8 cellular contexts compared by ENCODE assay signal in genomic region chr6:119533603-119534279, GRCh38.
A peak's percentile ranks its signal among the peaks of the same experiment; 100 is the strongest.
DNase-seq lines count a peak whose midpoint lies in the region; ATAC-seq and TF ChIP-seq lines count a peak whose summit lies in the region.

No MANE protein-coding gene starts in this region.

- no peaks in the 10 kb centered on the region for H3K9me3 Mint-ChIP-seq in T-cell

- CTCF ChIA-PET in T-cell (lab: Charles Lee), result interaction anchor here in 1 of 2 donors (0.6 kb wide), 1 partner anchor 976 kb away, joined by 3 read pairs; no protein-coding TSS in a partner anchor

- no peaks in the 10 kb centered on the region for H3K36me3 Mint-ChIP-seq in T-cell

- no peak for TF ChIP-seq CTCF in fibroblast of mammary gland (conservative IDR thresholded peaks at IDR 0.05; ENCODE audit: control insufficient read depth, insufficient read depth, low read depth, low read length)

- peaks cover 0 to 6% (median 0%) of the 10 kb centered on the region in 3 donors for H3K4me1 Mint-ChIP-seq in T-cell

- DNase-seq in COLO668 (lab: John Stamatoyannopoulos, UW; ENCODE audit: unreplicated experiment) (peak; percentile 35), fibroblast of mammary gland (ENCODE audit: low read depth) (peak; percentile 86), H7 (no peak), activated gamma-delta T cell treated with Interleukin-2 at 50 U/mL for 16 hours (no peak), NK-92 (lab: John Stamatoyannopoulos, UW; ENCODE audit: unreplicated experiment) (no peak), T-cell (no peak)

- no peaks in the 10 kb centered on the region for H3K36me3 ChIP-seq in H7 (replicated peaks; ENCODE audit: control insufficient read depth, insufficient read depth, low read length)

- POLR2A ChIA-PET in T-cell (lab: Charles Lee), result no interaction called here

- H3K27me3 ChIP-seq in H7 (ENCODE audit: control insufficient read depth, insufficient read depth, low read length), result no peaks in the 10 kb centered on the region

- H3K27ac Mint-ChIP-seq in T-cell, result no peak overlapping the region

- H3K4me3 ChIP-seq in fibroblast of mammary gland (ENCODE audit: control insufficient read depth, low read depth, low read length) (no peak overlapping the region), H7 (ENCODE audit: insufficient read depth, low read depth, low read length) (no peak overlapping the region)

- H3K4me3 Mint-ChIP-seq in T-cell, result no peak overlapping the region

- ATAC-seq in GM19351 (IDR thresholded peaks at IDR 0.05; ENCODE audit: unreplicated experiment), result peak; percentile 82
- peak; percentile 72 for ATAC-seq in HG03520 (IDR thresholded peaks at IDR 0.05; ENCODE audit: unreplicated experiment)
- no peak for ATAC-seq in T-cell (replicated peaks in 1 of 4)

- no peaks in the 10 kb centered on the region for H3K27me3 Mint-ChIP-seq in T-cell

Comparison
In these comparisons a context has a peak if more than half of its experiments do, and no peak if none do; other contexts are left out.
1. DNase-seq: peak in COLO668 (single experiment) and fibroblast of mammary gland (single experiment); none in H7 (single experiment), activated gamma-delta T cell treated with Interleukin-2 at 50 U/mL for 16 hours (single experiment), NK-92 (single experiment) and T-cell (0 of 34).
2. ATAC-seq: peak in GM19351 (single experiment) and HG03520 (single experiment); none in T-cell (0 of 4).